In genomic region chr13:20567881-20568528, GRCh38 we compare ENCODE assay signal across 9 cellular contexts. TPM values are rescaled to one million over a fixed set of nuclear protein-coding genes. Genes with fewer than 3 reads are reported as not detected.
DNase-seq lines count a peak whose midpoint lies in the region; ATAC-seq, FAIRE-seq and TF ChIP-seq lines count a peak whose summit lies in the region.
"Had no signal": no experiment of that assay in that cellular context is flagged by ENCODE, and none has a peak within 500 bp of the region (broad histone marks: within the 10 kb centered on the region; RNA-seq: fewer than 3 reads in every experiment).

No MANE protein-coding gene starts in this region.

- peaks cover 16% of the 10 kb centered on the region for H3K9me3 Mint-ChIP-seq in T-helper 1 cell treated with Interleukin-12 subunit alpha and Interleukin-12 subunit beta and Interleukin-4 antibody, amounts not matched to agents 30 μg/mL and 1 μg/mL, for 36 hours
- H3K9me3 Mint-ChIP-seq in activated naive CD8-positive, alpha-beta T cell treated with anti-CD3 and anti-CD28 coated beads for 36 hours, result peaks cover 14% of the 10 kb centered on the region

- peak overlapping the region; percentile 95 for H3K4me2 ChIP-seq in keratinocyte (ENCODE audit: control insufficient read depth, extremely low read depth, insufficient read depth, low read depth, low read length)

- H3K27ac Mint-ChIP-seq in T-helper 1 cell treated with Interleukin-12 subunit alpha and Interleukin-12 subunit beta and Interleukin-4 antibody, amounts not matched to agents 30 μg/mL and 1 μg/mL, for 36 hours, result peak overlapping the region; percentile 88
- peak overlapping the region; percentile 85 for H3K27ac Mint-ChIP-seq in activated naive CD8-positive, alpha-beta T cell treated with anti-CD3 and anti-CD28 coated beads for 36 hours

- peaks cover 8% of the 10 kb centered on the region for H3K36me3 Mint-ChIP-seq in T-helper 1 cell treated with Interleukin-12 subunit alpha and Interleukin-12 subunit beta and Interleukin-4 antibody, amounts not matched to agents 30 μg/mL and 1 μg/mL, for 36 hours (ENCODE audit: low read depth)
- H3K36me3 Mint-ChIP-seq in activated naive CD8-positive, alpha-beta T cell treated with anti-CD3 and anti-CD28 coated beads for 36 hours, result peaks cover 22% of the 10 kb centered on the region

- DNase-seq in T-helper 1 cell, result no peak
- no peak for DNase-seq in activated naive CD8-positive, alpha-beta T cell treated with anti-CD3 and anti-CD28 coated beads for 36 hours
- DNase-seq in keratinocyte (ENCODE audit: low read depth, low spot score), result no peak
- no peak for DNase-seq in HK-2 (ENCODE audit: unreplicated experiment)
- DNase-seq in superior temporal gyrus (ENCODE audit: extremely low spot score), result no peak
- DNase-seq: stimulated activated CD4-positive, alpha-beta T cell treated with anti-CD3 and anti-CD28 coated beads, Interleukin-15, amount 100 ng/mL, for 24 hours had no signal

- peak overlapping the region; percentile 92 for H3K4me3 Mint-ChIP-seq in T-helper 1 cell treated with Interleukin-12 subunit alpha and Interleukin-12 subunit beta and Interleukin-4 antibody, amounts not matched to agents 30 μg/mL and 1 μg/mL, for 36 hours
- peak overlapping the region; percentile 87 for H3K4me3 Mint-ChIP-seq in activated naive CD8-positive, alpha-beta T cell treated with anti-CD3 and anti-CD28 coated beads for 36 hours

- H4K20me1 ChIP-seq in keratinocyte (ENCODE audit: control insufficient read depth, extremely low read depth, insufficient read depth, low read length), result no peaks in the 10 kb centered on the region

- peaks cover 3% of the 10 kb centered on the region for H3K27me3 Mint-ChIP-seq in T-helper 1 cell treated with Interleukin-12 subunit alpha and Interleukin-12 subunit beta and Interleukin-4 antibody, amounts not matched to agents 30 μg/mL and 1 μg/mL, for 36 hours (ENCODE audit: low read depth)
- no peaks in the 10 kb centered on the region for H3K27me3 Mint-ChIP-seq in activated naive CD8-positive, alpha-beta T cell treated with anti-CD3 and anti-CD28 coated beads for 36 hours

- H3K4me3 ChIP-seq in keratinocyte (ENCODE audit: control insufficient read depth in 2 of 3, extremely low read depth in 1 of 3, insufficient read depth in 2 of 3, low read depth in 1 of 3, low read length in 3 of 3), result peak overlapping the region; percentile 68 to 80 (median 69)
- H3K4me3 ChIP-seq in subcutaneous abdominal adipose tissue (ENCODE audit: low read depth in 1 of 5, low read length in 5 of 5), result peak overlapping the region; percentile 81 to 89 (median 86)

- H3K4me1 Mint-ChIP-seq in T-helper 1 cell treated with Interleukin-12 subunit alpha and Interleukin-12 subunit beta and Interleukin-4 antibody, amounts not matched to agents 30 μg/mL and 1 μg/mL, for 36 hours (ENCODE audit: low read depth), result peaks cover 15% of the 10 kb centered on the region
- H3K4me1 Mint-ChIP-seq in activated naive CD8-positive, alpha-beta T cell treated with anti-CD3 and anti-CD28 coated beads for 36 hours, result peaks cover 18% of the 10 kb centered on the region

- H3K27me3 ChIP-seq in keratinocyte (ENCODE audit: control insufficient read depth, extremely low read depth, insufficient read depth, low read length) (no peaks in the 10 kb centered on the region), subcutaneous abdominal adipose tissue (ENCODE audit: control insufficient read depth in 5 of 5, insufficient read depth in 4 of 5, low read length in 5 of 5) (no peaks in the 10 kb centered on the region)

- no peak for FAIRE-seq in keratinocyte (lab: Jason Lieb, UNC)

- H3K36me3 ChIP-seq in keratinocyte (ENCODE audit: control insufficient read depth in 2 of 2, extremely low read depth in 1 of 2, insufficient read depth in 2 of 2, low read length in 2 of 2) (no peaks in the 10 kb centered on the region), subcutaneous abdominal adipose tissue (ENCODE audit: control insufficient read depth in 5 of 5, insufficient read depth in 5 of 5, low read length in 5 of 5) (no peaks in the 10 kb centered on the region)

- H3K9ac ChIP-seq in keratinocyte (ENCODE audit: control insufficient read depth, extremely low read depth, insufficient read depth, low read length) (peak overlapping the region; percentile 71), subcutaneous abdominal adipose tissue (ENCODE audit: low read length in 5 of 5) (peak overlapping the region; percentile 64 to 93 (median 73))

- H3K27ac ChIP-seq in keratinocyte (ENCODE audit: control insufficient read depth, insufficient read depth, low read length), result peak overlapping the region; percentile 64
- peak overlapping the region; percentile 87 for H3K27ac ChIP-seq in subcutaneous abdominal adipose tissue (ENCODE audit: low read depth, low read length)

- no peaks in the 10 kb centered on the region for H3K79me2 ChIP-seq in keratinocyte (ENCODE audit: control insufficient read depth, insufficient read depth, low read length)

- H3K4me1 ChIP-seq in keratinocyte (ENCODE audit: control insufficient read depth, extremely low read depth, insufficient read depth, low read length) (peaks cover 2% of the 10 kb centered on the region), subcutaneous abdominal adipose tissue (ENCODE audit: control insufficient read depth in 5 of 5, insufficient read depth in 5 of 5, low read length in 5 of 5) (peaks cover 4 to 19% (median 13%) of the 10 kb centered on the region in 5 donors)

- peak overlapping the region; percentile 68 for H2AFZ ChIP-seq in keratinocyte (ENCODE audit: control insufficient read depth, low read length)

- ATAC-seq in HG03025 (IDR thresholded peaks at IDR 0.05; ENCODE audit: low FRiP score, unreplicated experiment), result no peak

- peaks cover 6% of the 10 kb centered on the region for H3K9me3 ChIP-seq in keratinocyte (ENCODE audit: control insufficient read depth, low read depth, low read length)
- H3K9me3 ChIP-seq in subcutaneous abdominal adipose tissue (ENCODE audit: control insufficient read depth in 5 of 5, low read length in 5 of 5), result peaks cover 0 to 3% (median 0%) of the 10 kb centered on the region in 5 donors

- TF ChIP-seq CTCF in keratinocyte (optimal IDR thresholded peaks at IDR 0.05 in 1 of 3, IDR thresholded peaks at IDR 0.05 in 1 of 3, conservative IDR thresholded peaks at IDR 0.05 in 1 of 3; ENCODE audit: extremely low read depth in 1 of 3, insufficient read depth in 2 of 3, low read length in 3 of 3), result no peak

- no peaks in the 10 kb centered on the region for H3K9me1 ChIP-seq in keratinocyte (ENCODE audit: control insufficient read depth, extremely low read depth, insufficient read depth, low read length)

- dilution Hi-C loops in keratinocyte (cut with MboI; ENCODE audit: extremely low pct_ligation_motif_present, low sequenced_read_pairs), result no loop called here

RNA-seq across cellular contexts. Expression of gene IFT88, which starts 1.0 kb away (rescaled TPM):
- total RNA-seq in activated naive CD8-positive, alpha-beta T cell treated with anti-CD3 and anti-CD28 coated beads for 36 hours, result 1 to 10 TPM; 3.9 to 4.0 TPM
- 4.6 to 9.5 TPM (median 6.2 TPM) in 3 replicates for polyA plus RNA-seq in keratinocyte
- polyA plus RNA-seq in keratinocyte (2011; ENCODE audit: low read depth), result 1.6 TPM
- 3.4 and 6.2 TPM in 2 replicates for polyA plus RNA-seq in keratinocyte (2011; cell fraction: cytosol; rRNA removed)
- polyA plus RNA-seq in keratinocyte (2011; cell fraction: nucleus; rRNA removed), result 7.7 and 9.8 TPM in 2 replicates
- 1.9 and 6.2 TPM in 2 replicates for polyA plus RNA-seq in keratinocyte (2012; ENCODE audit: low replicate concordance)
- polyA minus RNA-seq in keratinocyte, result 1.4 to 8.2 TPM (median 4.5 TPM) in 3 replicates
- 6.9 TPM for polyA minus RNA-seq in keratinocyte (2011; cell fraction: cytosol; rRNA and poly(A)+ RNA removed)
- polyA minus RNA-seq in keratinocyte (2011; cell fraction: nucleus; rRNA and poly(A)+ RNA removed), result 6.9 and 10.7 TPM in 2 replicates

RNA-seq across cellular contexts. Expression of gene CRYL1, which starts 42.3 kb away (rescaled TPM):
- 1 to 10 TPM; 5.0 to 5.2 TPM for total RNA-seq in activated naive CD8-positive, alpha-beta T cell treated with anti-CD3 and anti-CD28 coated beads for 36 hours
- polyA plus RNA-seq in keratinocyte, result 27.2 to 30.9 TPM (median 27.6 TPM) in 3 replicates
- 10.2 TPM for polyA plus RNA-seq in keratinocyte (2011; ENCODE audit: low read depth)
- polyA plus RNA-seq in keratinocyte (2011; cell fraction: cytosol; rRNA removed), result 31.1 and 36.9 TPM in 2 replicates
- polyA plus RNA-seq in keratinocyte (2011; cell fraction: nucleus; rRNA removed), result 17.2 and 19.6 TPM in 2 replicates
- polyA plus RNA-seq in keratinocyte (2012; ENCODE audit: low replicate concordance), result 16.1 and 16.5 TPM in 2 replicates
- polyA minus RNA-seq in keratinocyte, result 22.8 to 32.0 TPM (median 26.7 TPM) in 3 replicates
- 20.1 TPM for polyA minus RNA-seq in keratinocyte (2011; cell fraction: cytosol; rRNA and poly(A)+ RNA removed)
- 6.6 and 7.8 TPM in 2 replicates for polyA minus RNA-seq in keratinocyte (2011; cell fraction: nucleus; rRNA and poly(A)+ RNA removed)
